Comparison of ENCODE assay signal across 1 cellular context in the genomic region with DNA sequence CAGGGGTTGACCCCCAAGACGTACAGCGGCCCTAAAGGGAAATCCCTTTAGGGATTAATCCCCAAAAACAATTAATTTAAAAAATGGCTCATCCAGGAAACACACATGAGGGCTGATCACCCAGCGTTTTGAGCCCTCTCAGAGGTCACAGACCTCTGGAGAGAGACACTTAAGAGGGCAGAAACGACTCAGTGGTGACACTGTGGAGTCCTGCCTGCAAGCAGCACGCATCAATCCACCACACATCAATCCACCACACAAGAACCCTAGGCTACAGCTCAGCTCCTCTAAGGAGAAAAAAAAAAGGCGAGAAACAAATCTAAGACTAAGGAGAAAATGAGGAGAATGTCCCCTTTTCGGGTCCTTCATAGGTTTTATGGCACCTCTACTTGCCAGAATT.
TF ChIP-seq lines count a peak whose summit lies in the region.

No MANE protein-coding gene starts in this region.

TF ChIP-seq in H1, 55 proteins besides CTCF, POLR2A, EP300 and RAD21:
- no peak for TF ChIP-seq NANOG (IDR thresholded peaks at IDR 0.05; ENCODE audit: insufficient read depth, low read depth, low read length, poor library complexity, severe bottlenecking)
- no peak for TF ChIP-seq RBBP5 (IDR thresholded peaks at IDR 0.05; ENCODE audit: borderline replicate concordance, low read depth, low read length)
- TF ChIP-seq TEAD4 (IDR thresholded peaks at IDR 0.05; ENCODE audit: low read depth, low read length): no peak
